ENCODE assay signal across 1 cellular context in genomic region chr11:22780914-22781593, GRCh38.
TF ChIP-seq lines count a peak whose summit lies in the region.

No MANE protein-coding gene starts in this region.

TF ChIP-seq in GM12878, 131 proteins besides CTCF, POLR2A, EP300 and RAD21 (continued from another document and continues in another):
- TF ChIP-seq PRDM15 (CRISPR knock-in tag; IDR thresholded peaks at IDR 0.05) (no peak), ZZZ3 (IDR thresholded peaks at IDR 0.05; ENCODE audit: control insufficient read depth, insufficient read length, low read depth) (no peak), CEBPB (IDR thresholded peaks at IDR 0.05; ENCODE audit: borderline replicate concordance in 1 of 2, low read depth in 2 of 2, low read length in 2 of 2) (no peak), POLR2AphosphoS2 (IDR thresholded peaks at IDR 0.05; ENCODE audit: low read depth, low read length) (no peak), FOXM1 (IDR thresholded peaks at IDR 0.05; ENCODE audit: low read depth, low read length) (no peak), ASH2L (IDR thresholded peaks at IDR 0.05; ENCODE audit: borderline replicate concordance, low read depth) (no peak), CHD1 (IDR thresholded peaks at IDR 0.05; ENCODE audit: low read depth, low read length) (no peak), BHLHE40 (IDR thresholded peaks at IDR 0.05; ENCODE audit: borderline replicate concordance in 1 of 2, low read depth in 2 of 2, low read length in 1 of 2) (peak in 1 of 2 experiments; percentile 25; a peak in 1 of 4 replicates), CBX5 (IDR thresholded peaks at IDR 0.05; ENCODE audit: low read depth) (no peak), MYB (IDR thresholded peaks at IDR 0.05; ENCODE audit: borderline replicate concordance, low read depth, low read length) (no peak), ATF2 (IDR thresholded peaks at IDR 0.05; ENCODE audit: low read length) (no peak), IRF5 (IDR thresholded peaks at IDR 0.05; ENCODE audit: borderline replicate concordance) (no peak), USF2 (IDR thresholded peaks at IDR 0.05; ENCODE audit: borderline replicate concordance, low read depth, low read length) (no peak), IKZF2 (IDR thresholded peaks at IDR 0.05) (no peak; a peak in 1 of 4 replicates), ZNF274 (IDR thresholded peaks at IDR 0.05; ENCODE audit: insufficient read depth, insufficient read length) (no peak), TCF7 (IDR thresholded peaks at IDR 0.05; ENCODE audit: borderline replicate concordance) (no peak), EGR1 (IDR thresholded peaks at IDR 0.05; ENCODE audit: borderline replicate concordance in 1 of 2, low read depth in 2 of 2, low read length in 2 of 2) (no peak), TCF12 (IDR thresholded peaks at IDR 0.05; ENCODE audit: low read depth, low read length) (no peak), HDAC2 (IDR thresholded peaks at IDR 0.05) (no peak), RAD51 (IDR thresholded peaks at IDR 0.05) (0 out of 2 replicates have a peak, but pooled peaks have one; percentile 60), NBN (IDR thresholded peaks at IDR 0.05) (peak; percentile 36; the same call in 1 of the 2 replicates), GATAD2B (conservative IDR thresholded peaks at IDR 0.05; ENCODE audit: low read depth) (peak; percentile 43; the same call in 1 of the 2 replicates), PAX5 (IDR thresholded peaks at IDR 0.05; ENCODE audit: borderline replicate concordance, low read depth, low read length) (no peak), STAT3 (IDR thresholded peaks at IDR 0.05; ENCODE audit: low read depth, low read length) (no peak), SREBF1 (IDR thresholded peaks at IDR 0.05; ENCODE audit: low read length) (no peak), CHD4 (IDR thresholded peaks at IDR 0.05) (no peak), ZNF622 (IDR thresholded peaks at IDR 0.05) (no peak), EZH2 (IDR thresholded peaks at IDR 0.05; ENCODE audit: borderline replicate concordance, control insufficient read depth, low read depth, low read length) (no peak), SMARCA5 (IDR thresholded peaks at IDR 0.05) (no peak), BMI1 (IDR thresholded peaks at IDR 0.05; ENCODE audit: borderline replicate concordance) (peak; percentile 48; the same call in 1 of the 2 replicates), MXI1 (IDR thresholded peaks at IDR 0.05; ENCODE audit: low read depth, low read length) (peak; percentile 38; the same call in 1 of the 2 replicates), RFX5 (IDR thresholded peaks at IDR 0.05; ENCODE audit: low read depth, low read length) (no peak), MYC (IDR thresholded peaks at IDR 0.05; ENCODE audit: insufficient read depth, insufficient read length, insufficient replicate concordance, low read length, severe bottlenecking) (no peak), HCFC1 (IDR thresholded peaks at IDR 0.05; ENCODE audit: low read length) (no peak), ZBTB33 (IDR thresholded peaks at IDR 0.05) (no peak), ELK1 (IDR thresholded peaks at IDR 0.05; ENCODE audit: low read depth, low read length) (peak; percentile 86), ZNF24 (IDR thresholded peaks at IDR 0.05) (0 out of 2 replicates have a peak, but pooled peaks have one; percentile 27), TCF3 (IDR thresholded peaks at IDR 0.05; ENCODE audit: borderline replicate concordance, insufficient read depth, low read depth, low read length) (no peak), NR2C2 (IDR thresholded peaks at IDR 0.05; ENCODE audit: borderline replicate concordance, control insufficient read depth, insufficient read length, low read depth) (no peak), IRF3 (IDR thresholded peaks at IDR 0.05) (no peak), WRNIP1 (IDR thresholded peaks at IDR 0.05; ENCODE audit: borderline replicate concordance, low read depth, low read length) (no peak), NRF1 (conservative IDR thresholded peaks at IDR 0.05; ENCODE audit: low read depth, low read length) (no peak), ATF3 (IDR thresholded peaks at IDR 0.05; ENCODE audit: borderline replicate concordance, extremely low read depth, low read depth, low read length) (no peak), KAT2A (conservative IDR thresholded peaks at IDR 0.05; ENCODE audit: control insufficient read depth, low read depth, low read length) (no peak), PML (IDR thresholded peaks at IDR 0.05; ENCODE audit: low read length) (no peak), SUZ12 (IDR thresholded peaks at IDR 0.05; ENCODE audit: unreplicated experiment) (no peak), MTA3 (IDR thresholded peaks at IDR 0.05; ENCODE audit: borderline replicate concordance, low read length) (no peak), ZBED1 (IDR thresholded peaks at IDR 0.05; ENCODE audit: borderline replicate concordance) (no peak), USF1 (IDR thresholded peaks at IDR 0.05; ENCODE audit: borderline replicate concordance, extremely low read length, insufficient read depth, low read depth, low read length) (no peak), JUNB (IDR thresholded peaks at IDR 0.05) (no peak), SIX5 (IDR thresholded peaks at IDR 0.05; ENCODE audit: low read depth, low read length, severe bottlenecking) (no peak), LARP7 (IDR thresholded peaks at IDR 0.05) (no peak; the same call in 1 of the 2 replicates), RELA (IDR thresholded peaks at IDR 0.05; ENCODE audit: borderline replicate concordance, partially characterized antibody) (no peak), RCOR1 (conservative IDR thresholded peaks at IDR 0.05; ENCODE audit: low read depth, low read length) (no peak), ZNF384 (IDR thresholded peaks at IDR 0.05; ENCODE audit: borderline replicate concordance, low read depth, low read length) (peak; percentile 45; the same call in 1 of the 2 replicates), MEF2B (IDR thresholded peaks at IDR 0.05; ENCODE audit: partially characterized antibody, poor library complexity, severe bottlenecking) (no peak), HDGF (IDR thresholded peaks at IDR 0.05) (no peak), ETV6 (conservative IDR thresholded peaks at IDR 0.05 in 1 of 2, IDR thresholded peaks at IDR 0.05 in 1 of 2; ENCODE audit: borderline replicate concordance in 1 of 2, low read depth in 1 of 2) (no peak), SPI1 (IDR thresholded peaks at IDR 0.05; ENCODE audit: borderline replicate concordance, insufficient read depth, low read depth, low read length) (no peak), NFIC (IDR thresholded peaks at IDR 0.05; ENCODE audit: low read depth, low read length) (no peak), SP1 (IDR thresholded peaks at IDR 0.05; ENCODE audit: low read depth, low read length) (no peak)
